ENCODE assay signal across 17 cellular contexts in genomic region chr17:42474270-42474669, GRCh38.
"Had no signal": no experiment of that assay in that cellular context is flagged by ENCODE, and none has a peak within 500 bp of the region (broad histone marks: within the 10 kb centered on the region; RNA-seq: fewer than 3 reads in every experiment).

No MANE protein-coding gene starts in this region.

- H3K4me3 Mint-ChIP-seq: activated CD4-positive, alpha-beta T cell treated with anti-CD3 and anti-CD28 coated beads, Interleukin-2, amount 10 ng/mL, durations not matched to agents 7 days and 5 days; activated CD8-positive, alpha-beta T cell treated with anti-CD3 and anti-CD28 coated beads, Interleukin-2, amount 10 ng/mL, durations not matched to agents 7 days and 5 days; activated naive CD4-positive, alpha-beta T cell treated with anti-CD3 and anti-CD28 coated beads for 36 hours; activated T-cell treated with anti-CD3 and anti-CD28 coated beads, Interleukin-2, amount 50 U/mL, for 24 hours; natural killer cell treated with Interleukin-12 subunit alpha and Interleukin-12 subunit beta and Interleukin-15 and Interleukin-18, amount 100 ng/mL, for 72 hours; T-helper 1 cell treated with Interleukin-12 subunit alpha and Interleukin-12 subunit beta and Interleukin-4 antibody, amounts not matched to agents 30 μg/mL and 1 μg/mL, for 36 hours had no signal

- H3K4me3 ChIP-seq: gastroesophageal sphincter, transverse colon had no signal

- ATAC-seq: activated CD4-positive, CD25-positive, alpha-beta regulatory T cell treated with anti-CD3 and anti-CD28 coated beads, Interleukin-2, amount 50 U/mL, for 24 hours; activated CD8-positive, alpha-beta T cell treated with anti-CD3 and anti-CD28 coated beads, Interleukin-2, amount 10 ng/mL, durations not matched to agents 7 days and 5 days; gastroesophageal sphincter; natural killer cell treated with Interleukin-12 subunit alpha and Interleukin-12 subunit beta and Interleukin-15 and Interleukin-18, amount 100 ng/mL, for 72 hours; stimulated activated naive CD8-positive, alpha-beta T cell treated with anti-CD3 and anti-CD28 coated beads, Interleukin-15, Interleukin-2, amounts not matched to agents 100 U/mL and 50 U/mL, for 24 hours had no signal

- H3K27ac ChIP-seq: brain microvascular endothelial cell, transverse colon had no signal

- H3K4me1 ChIP-seq: gastroesophageal sphincter had no signal

- H3K9me3 ChIP-seq: gastroesophageal sphincter, neutrophil, transverse colon had no signal

- H3K27ac Mint-ChIP-seq: activated CD4-positive, alpha-beta T cell treated with anti-CD3 and anti-CD28 coated beads, Interleukin-2, amount 10 ng/mL, durations not matched to agents 7 days and 5 days; activated CD8-positive, alpha-beta T cell treated with anti-CD3 and anti-CD28 coated beads, Interleukin-2, amount 10 ng/mL, durations not matched to agents 7 days and 5 days; activated naive CD4-positive, alpha-beta T cell treated with anti-CD3 and anti-CD28 coated beads for 36 hours; activated T-cell treated with anti-CD3 and anti-CD28 coated beads, Interleukin-2, amount 50 U/mL, for 24 hours; activated T-helper 2 cell treated with anti-CD3 and anti-CD28 coated beads, Interferon-gamma antibody, Interleukin-2, Interleukin-4, amounts not matched to agents 10 μg/mL and 5 μg/mL and 100 μg/mL, durations not matched to agents 14 hours and 24 hours and 36 hours; natural killer cell treated with Interleukin-12 subunit alpha and Interleukin-12 subunit beta and Interleukin-15 and Interleukin-18, amount 100 ng/mL, for 72 hours; T-helper 1 cell treated with Interleukin-12 subunit alpha and Interleukin-12 subunit beta and Interleukin-4 antibody, amounts not matched to agents 30 μg/mL and 1 μg/mL, for 36 hours had no signal

- H3K27me3 Mint-ChIP-seq: activated CD4-positive, alpha-beta T cell treated with anti-CD3 and anti-CD28 coated beads, Interleukin-2, amount 10 ng/mL, durations not matched to agents 7 days and 5 days; activated T-cell treated with anti-CD3 and anti-CD28 coated beads, Interleukin-2, amount 50 U/mL, for 24 hours had no signal

- H3K9me3 Mint-ChIP-seq: activated naive CD4-positive, alpha-beta T cell treated with anti-CD3 and anti-CD28 coated beads for 36 hours; activated T-cell treated with anti-CD3 and anti-CD28 coated beads, Interleukin-2, amount 50 U/mL, for 24 hours; activated T-helper 2 cell treated with anti-CD3 and anti-CD28 coated beads, Interferon-gamma antibody, Interleukin-2, Interleukin-4, amounts not matched to agents 10 μg/mL and 5 μg/mL and 100 μg/mL, durations not matched to agents 14 hours and 24 hours and 36 hours; natural killer cell treated with Interleukin-12 subunit alpha and Interleukin-12 subunit beta and Interleukin-15 and Interleukin-18, amount 100 ng/mL, for 72 hours; T-helper 1 cell treated with Interleukin-12 subunit alpha and Interleukin-12 subunit beta and Interleukin-4 antibody, amounts not matched to agents 30 μg/mL and 1 μg/mL, for 36 hours had no signal

- H3K27me3 ChIP-seq: brain microvascular endothelial cell, gastroesophageal sphincter, neutrophil, transverse colon had no signal

- DNase-seq: activated CD4-positive, alpha-beta T cell treated with anti-CD3 and anti-CD28 coated beads, Interleukin-2, amount 10 ng/mL, durations not matched to agents 7 days and 5 days; activated CD8-positive, alpha-beta T cell treated with anti-CD3 and anti-CD28 coated beads, Interleukin-2, amount 10 ng/mL, durations not matched to agents 7 days and 5 days; activated naive CD4-positive, alpha-beta T cell treated with anti-CD3 and anti-CD28 coated beads for 36 hours; activated T-cell treated with anti-CD3 and anti-CD28 coated beads, Interleukin-2, amount 50 U/mL, for 24 hours; brain microvascular endothelial cell; central memory CD4-positive, alpha-beta T cell; erythroblast; posterior cingulate gyrus; stimulated activated CD4-positive, alpha-beta T cell treated with anti-CD3 and anti-CD28 coated beads, Interleukin-2, amount 100 ng/mL, for 24 hours; stimulated activated naive CD8-positive, alpha-beta T cell treated with anti-CD3 and anti-CD28 coated beads, Interleukin-15, Interleukin-2, amounts not matched to agents 100 U/mL and 50 U/mL, for 24 hours; transverse colon had no signal
